Comparison of ENCODE assay signal across 8 cellular contexts in the genomic region with DNA sequence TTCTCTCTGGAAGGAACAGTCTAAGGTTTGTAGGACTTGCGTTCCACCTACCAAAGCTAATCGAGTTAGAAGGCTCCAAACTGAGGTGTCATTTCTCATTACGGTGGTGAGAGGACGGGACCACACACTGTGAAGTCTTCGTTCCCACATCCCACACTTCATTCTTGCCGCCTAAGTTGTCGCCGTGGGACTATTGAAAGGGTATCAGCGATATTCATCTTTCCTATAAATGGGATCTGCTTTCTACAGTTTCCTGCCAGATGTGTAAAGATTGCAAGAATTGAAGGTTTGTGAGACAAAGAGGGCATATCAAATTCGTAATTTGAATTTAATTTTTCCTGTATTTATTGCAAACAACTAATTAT. TPM values are rescaled to one million over a fixed set of nuclear protein-coding genes. Genes with fewer than 3 reads are reported as not detected.
DNase-seq lines count a peak whose midpoint lies in the region; ATAC-seq and TF ChIP-seq lines count a peak whose summit lies in the region.

No MANE protein-coding gene starts in this region.

- peaks cover 17% of the 10 kb centered on the region for H3K36me3 Mint-ChIP-seq in stimulated activated memory B cell treated with anti-CD40 and anti-IgM and Interleukin-4, amounts not matched to agents 10 μg/mL and 1 μg/mL and 100 μg/mL, for 72 hours

- no peak for DNase-seq in HFF-Myc (ENCODE audit: extremely low read depth, low read depth)
- DNase-seq in right atrium auricular region (ENCODE audit: low spot score), result no peak
- no peak for DNase-seq in putamen (ENCODE audit: low spot score)
- DNase-seq in iPS-NIHi7 (ENCODE audit: extremely low spot score), result no peak
- DNase-seq in DMS153 treated with DMSO at 0.1 percent for 48 hours (lab: John Stamatoyannopoulos, UW; ENCODE audit: unreplicated experiment), result no peak
- no peak for DNase-seq in SW480 (ENCODE audit: low spot score)

- TF ChIP-seq CTCF in HFF-Myc (IDR thresholded peaks at IDR 0.05; ENCODE audit: low read depth, low read length, missing control alignments) (no peak), WI38 (IDR thresholded peaks at IDR 0.05; ENCODE audit: low read depth, low read length) (no peak), right atrium auricular region (IDR thresholded peaks at IDR 0.05) (no peak)

- H3K9me3 ChIP-seq in right atrium auricular region, result no peaks in the 10 kb centered on the region

- peaks cover 20% of the 10 kb centered on the region for H3K4me1 Mint-ChIP-seq in stimulated activated memory B cell treated with anti-CD40 and anti-IgM and Interleukin-4, amounts not matched to agents 10 μg/mL and 1 μg/mL and 100 μg/mL, for 72 hours

- H3K4me3 Mint-ChIP-seq in stimulated activated memory B cell treated with anti-CD40 and anti-IgM and Interleukin-4, amounts not matched to agents 10 μg/mL and 1 μg/mL and 100 μg/mL, for 72 hours, result peak overlapping the region; percentile 94

- no peaks in the 10 kb centered on the region for H3K36me3 ChIP-seq in right atrium auricular region

- H3K9me3 Mint-ChIP-seq in stimulated activated memory B cell treated with anti-CD40 and anti-IgM and Interleukin-4, amounts not matched to agents 10 μg/mL and 1 μg/mL and 100 μg/mL, for 72 hours, result no peaks in the 10 kb centered on the region

- H3K4me1 ChIP-seq in right atrium auricular region, result peaks cover 0 to 24% of the 10 kb centered on the region in 2 donors

- H3K4me3 ChIP-seq in HFF-Myc (replicated peaks; ENCODE audit: low read depth, low read length) (peak overlapping the region; percentile 92), WI38 (ENCODE audit: low read depth, low read length) (peak overlapping the region; percentile 93), right atrium auricular region (peak overlapping the region; percentile 91 to 96)

- H3K27me3 Mint-ChIP-seq in stimulated activated memory B cell treated with anti-CD40 and anti-IgM and Interleukin-4, amounts not matched to agents 10 μg/mL and 1 μg/mL and 100 μg/mL, for 72 hours, result no peaks in the 10 kb centered on the region

- H3K27ac ChIP-seq in right atrium auricular region, result peak overlapping the region; percentile 95

- no peak for ATAC-seq in stimulated activated memory B cell treated with anti-CD40 and anti-IgM and Interleukin-4, amounts not matched to agents 10 μg/mL and 1 μg/mL and 100 μg/mL, for 72 hours

- H3K27me3 ChIP-seq in right atrium auricular region, result no peaks in the 10 kb centered on the region

- peak overlapping the region; percentile 87 for H3K27ac Mint-ChIP-seq in stimulated activated memory B cell treated with anti-CD40 and anti-IgM and Interleukin-4, amounts not matched to agents 10 μg/mL and 1 μg/mL and 100 μg/mL, for 72 hours

RNA-seq across cellular contexts. Expression of a gene that starts 0.6 kb away (rescaled TPM):
- total RNA-seq in right atrium auricular region, result 10 to 100 TPM; 12.9 to 20.5 TPM

RNA-seq across cellular contexts. Expression of a gene that starts 47.7 kb away (rescaled TPM):
- total RNA-seq in right atrium auricular region, result 10 to 100 TPM; 23.0 to 44.4 TPM

RNA-seq across cellular contexts. Expression of a gene that starts 48.3 kb away (rescaled TPM):
- 1 to 10 TPM in 1 of 2 donors, under 1 TPM in 1; 0.79 to 1.5 TPM for total RNA-seq in right atrium auricular region
